1 cellular context compared by ENCODE assay signal in genomic region chr6:158848441-158848840, GRCh38.
TF ChIP-seq lines count a peak whose summit lies in the region.

No MANE protein-coding gene starts in this region.

TF ChIP-seq in K562, 482 proteins besides CTCF, POLR2A, EP300 and RAD21 (continued from another document):
- TF ChIP-seq SMARCE1 (IDR thresholded peaks at IDR 0.05) (peak; percentile 44; the same call in 1 of the 2 replicates), ZNF3 (CRISPR knock-in tag; IDR thresholded peaks at IDR 0.05) (no peak), TEAD4 (IDR thresholded peaks at IDR 0.05; ENCODE audit: low read length) (peak; percentile 40; the same call in 1 of the 2 replicates), TEAD4 (CRISPR knock-in tag; IDR thresholded peaks at IDR 0.05; ENCODE audit: borderline replicate concordance) (no peak), SP2 (IDR thresholded peaks at IDR 0.05; ENCODE audit: extremely low read depth, low read depth, low read length, poor library complexity, severe bottlenecking) (no peak), RCOR1 (IDR thresholded peaks at IDR 0.05; ENCODE audit: borderline replicate concordance in 1 of 2, low read depth in 2 of 2, low read length in 2 of 2) (0 out of 4 replicates have a peak, but pooled peaks of 1 of the 2 experiments have one; percentile 8), AFF4 (CRISPR knock-in tag; IDR thresholded peaks at IDR 0.05) (no peak), PCBP1 (IDR thresholded peaks at IDR 0.05; ENCODE audit: low read depth, low read length, poor library complexity, severe bottlenecking) (no peak), FOXP1 (CRISPR knock-in tag; IDR thresholded peaks at IDR 0.05) (no peak), ARID1B (IDR thresholded peaks at IDR 0.05) (peak; percentile 55; the same call in 1 of the 2 replicates), FOXA3 (CRISPR knock-in tag; conservative IDR thresholded peaks at IDR 0.05 in 1 of 2, IDR thresholded peaks at IDR 0.05 in 1 of 2) (peak; percentile 96 to 97), FOXA1 (IDR thresholded peaks at IDR 0.05; ENCODE audit: borderline replicate concordance) (peak; percentile 89), TCF3 (CRISPR knock-in tag; IDR thresholded peaks at IDR 0.05) (peak; percentile 29; the same call in 1 of the 2 replicates), CREM (IDR thresholded peaks at IDR 0.05; ENCODE audit: low read depth) (no peak), MEIS2 (IDR thresholded peaks at IDR 0.05; ENCODE audit: partially characterized antibody) (peak; percentile 4), SOX6 (IDR thresholded peaks at IDR 0.05) (peak; percentile 24; the same call in 1 of the 2 replicates), PHF8 (IDR thresholded peaks at IDR 0.05; ENCODE audit: borderline replicate concordance, low read length) (no peak), CBFA2T3 (IDR thresholded peaks at IDR 0.05) (peak; percentile 47; the same call in 1 of the 2 replicates), TCF7L2 (IDR thresholded peaks at IDR 0.05; ENCODE audit: low read depth, low read length) (no peak), KDM1A (IDR thresholded peaks at IDR 0.05) (peak; percentile 44 to 53; a peak in 2 of 4 replicates)
